Comparison of ENCODE assay signal across 27 cellular contexts in the genomic region with DNA sequence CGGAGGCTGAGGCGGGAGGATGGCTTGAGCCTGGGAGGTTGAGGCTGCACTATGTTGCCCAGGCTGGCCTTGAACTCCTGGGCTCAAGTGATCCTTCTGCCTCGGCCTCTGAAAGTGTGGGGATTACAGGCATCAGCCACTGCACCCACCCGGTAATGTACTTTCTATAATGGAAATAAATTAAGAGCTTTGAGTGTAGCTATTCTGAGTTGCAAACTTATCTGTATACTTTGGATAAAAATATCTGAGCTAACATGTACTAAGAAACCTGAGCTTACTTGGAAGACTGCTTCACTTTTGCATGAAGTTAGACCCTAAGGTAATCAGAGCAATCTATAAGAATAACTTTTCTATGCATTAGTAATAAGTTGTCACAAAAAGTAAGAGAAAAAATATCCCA.
"Had no signal": no experiment of that assay in that cellular context is flagged by ENCODE, and none has a peak within 500 bp of the region (broad histone marks: within the 10 kb centered on the region; RNA-seq: fewer than 3 reads in every experiment).

No MANE protein-coding gene starts in this region.

- FAIRE-seq: colon, endometrium, endothelial cell of umbilical vein, frontal cortex had no signal

- H3K27me3 ChIP-seq: colonic mucosa, dorsolateral prefrontal cortex, esophagus muscularis mucosa, esophagus squamous epithelium, foreskin keratinocyte, gastrocnemius medialis, gastroesophageal sphincter, heart left ventricle had no signal

- H3K4me3 ChIP-seq: colonic mucosa, coronary artery, dorsolateral prefrontal cortex, esophagus muscularis mucosa, esophagus squamous epithelium, gastrocnemius medialis, gastroesophageal sphincter, heart left ventricle had no signal

- H3K36me3 ChIP-seq: colonic mucosa, esophagus muscularis mucosa, esophagus squamous epithelium, gastrocnemius medialis, gastroesophageal sphincter, heart left ventricle had no signal

- H3K9me3 ChIP-seq: colonic mucosa, esophagus muscularis mucosa, esophagus squamous epithelium, gastrocnemius medialis, gastroesophageal sphincter had no signal

- H3K4me1 ChIP-seq: colonic mucosa, esophagus muscularis mucosa, esophagus squamous epithelium, foreskin keratinocyte had no signal

- ATAC-seq: effector memory CD8-positive, alpha-beta T cell; esophagus mucosa; foreskin keratinocyte; gastrocnemius medialis; gastroesophageal sphincter; heart left ventricle had no signal

- H3K27ac ChIP-seq: colonic mucosa, coronary artery, dorsolateral prefrontal cortex, epithelial cell of prostate, esophagus muscularis mucosa, esophagus squamous epithelium, foreskin keratinocyte, gastroesophageal sphincter, heart left ventricle had no signal

- DNase-seq: colonic mucosa; cortex of kidney; dermis blood vessel endothelial cell; dorsolateral prefrontal cortex; effector CD4-positive, alpha-beta T cell; effector CD8-positive, alpha-beta T cell; effector memory CD4-positive, alpha-beta T cell; effector memory CD8-positive, alpha-beta T cell; endodermal cell; erythroblast; esophagus squamous epithelium; foreskin fibroblast; foreskin keratinocyte; foreskin melanocyte; gastrocnemius medialis; glutamatergic neuron; head of caudate nucleus; heart left ventricle had no signal
